9 cellular contexts compared by ENCODE assay signal in genomic region chr1:23719162-23719820, GRCh38. TPM values are rescaled to one million over a fixed set of nuclear protein-coding genes. Genes with fewer than 3 reads are reported as not detected.
DNase-seq lines count a peak whose midpoint lies in the region; ATAC-seq, FAIRE-seq and TF ChIP-seq lines count a peak whose summit lies in the region.
"Had no signal": no experiment of that assay in that cellular context is flagged by ENCODE, and none has a peak within 500 bp of the region (broad histone marks: within the 10 kb centered on the region; RNA-seq: fewer than 3 reads in every experiment).

No MANE protein-coding gene starts in this region.

- H3K4me3 ChIP-seq in brain microvascular endothelial cell (ENCODE audit: low read depth, low read length) (no peak overlapping the region), psoas muscle (no peak overlapping the region), WERI-Rb-1 (ENCODE audit: low read depth, low read length) (no peak overlapping the region)

- TF ChIP-seq CTCF in brain microvascular endothelial cell (IDR thresholded peaks at IDR 0.05; ENCODE audit: low read depth, low read length, missing control alignments) (no peak), psoas muscle (IDR thresholded peaks at IDR 0.05) (no peak), GM13976 (IDR thresholded peaks at IDR 0.05; ENCODE audit: borderline replicate concordance, control extremely low read depth, extremely low read depth, insufficient read depth, missing control alignments) (no peak), WERI-Rb-1 (IDR thresholded peaks at IDR 0.05; ENCODE audit: low read depth, low read length) (no peak)

- intact Hi-C loops in psoas muscle (cut with DNase I), result no loop called here

- H3K4me1 ChIP-seq in psoas muscle, result peaks cover 18% of the 10 kb centered on the region

- ATAC-seq in psoas muscle (peak; percentile 93 to 95 (median 94)), HG02884 (IDR thresholded peaks at IDR 0.05; ENCODE audit: unreplicated experiment) (no peak)

- 52 to 58% (median 53%) methylated on average over 3 of the region's 3 CpGs for WGBS in psoas muscle, 3 donors

- H3K9me3 ChIP-seq in psoas muscle (no peaks in the 10 kb centered on the region), WERI-Rb-1 (ENCODE audit: severe bottlenecking) (no peaks in the 10 kb centered on the region)

- H3K27ac ChIP-seq in brain microvascular endothelial cell (no peak overlapping the region), psoas muscle (peak overlapping the region; percentile 77), WERI-Rb-1 (no peak overlapping the region)

- FAIRE-seq in GM19239 (lab: Jason Lieb, UNC), result peak; percentile 83

- in situ Hi-C loops in brain microvascular endothelial cell (cut with HindIII; ENCODE audit: low pct_ligation_motif_present, low sequenced_read_pairs) (no loop called here), GM13976 (cut with MboI; ENCODE audit: low sequenced_read_pairs, unreplicated experiment) (no loop called here)

- DNase-seq in GM19239 (ENCODE audit: insufficient read length, low spot score) (no peak), NCI-H446 (lab: John Stamatoyannopoulos, UW) (peak; percentile 22 to 43), brain microvascular endothelial cell (peak; percentile 40), psoas muscle (peak; percentile 70 to 79), GM13976 (ENCODE audit: low spot score) (no peak), WERI-Rb-1 (no peak)
- DNase-seq: activated T-cell treated with anti-CD3 and anti-CD28 coated beads, Interleukin-2, amount 50 U/mL, for 24 hours; anterior cingulate cortex had no signal

- H3K36me3 ChIP-seq in brain microvascular endothelial cell (replicated peaks) (no peaks in the 10 kb centered on the region), psoas muscle (ENCODE audit: insufficient read depth in 1 of 2, low read depth in 1 of 2) (no peaks in the 10 kb centered on the region), WERI-Rb-1 (no peaks in the 10 kb centered on the region)

- H3K27me3 ChIP-seq in brain microvascular endothelial cell (replicated peaks) (no peaks in the 10 kb centered on the region), psoas muscle (ENCODE audit: insufficient read depth in 3 of 3, low read length in 2 of 3) (no peaks in the 10 kb centered on the region), WERI-Rb-1 (ENCODE audit: insufficient read depth, low read depth, severe bottlenecking) (no peaks in the 10 kb centered on the region)

RNA-seq across cellular contexts. Expression of gene ELOA, which starts 24.0 kb away (rescaled TPM):
- total RNA-seq in psoas muscle, result 10 to 100 TPM; 41.4 to 68.9 (median 52.3) TPM
- polyA plus RNA-seq in psoas muscle, result 10 to 100 TPM; 19.8 to 53.1 (median 36.2) TPM

RNA-seq across cellular contexts. Expression of gene RPL11, which starts 27.7 kb away (rescaled TPM):
- 100 to 1,000 TPM; 486 to 688 (median 592) TPM for total RNA-seq in psoas muscle
- polyA plus RNA-seq in psoas muscle, result 1,000 to 10,000 TPM in 2 of 3 donors, 100 to 1,000 TPM in 1; 842 to 1,926 (median 1,102) TPM

RNA-seq across cellular contexts. Expression of gene PITHD1, which starts 58.9 kb away (rescaled TPM):
- total RNA-seq in psoas muscle, result 10 to 100 TPM; 53.4 to 72.1 (median 63.4) TPM
- polyA plus RNA-seq in psoas muscle, result 100 to 1,000 TPM in 2 of 3 donors, 10 to 100 TPM in 1; 45.2 to 162 (median 116) TPM

Comparison
In these comparisons a context has a peak if more than half of its experiments do, and no peak if none do; other contexts are left out.
1. DNase-seq: peak in NCI-H446 (2 of 2), brain microvascular endothelial cell (single experiment) and psoas muscle (2 of 2); none in GM19239 (single experiment), GM13976 (single experiment) and WERI-Rb-1 (single experiment).